In genomic region chr6:33483678-33484077, GRCh38 we compare ENCODE assay signal across 8 cellular contexts.
"Had no signal": no experiment of that assay in that cellular context is flagged by ENCODE, and none has a peak within 500 bp of the region (broad histone marks: within the 10 kb centered on the region; RNA-seq: fewer than 3 reads in every experiment).

No MANE protein-coding gene starts in this region.

- FAIRE-seq: G401.6, GM12878, GM12891, GM12892, GM18507, GM19239 had no signal

- H3K4me3 ChIP-seq: GM12878 had no signal

- ATAC-seq: GM12878 had no signal

- DNase-seq: GDM1, GF-D8 had no signal
